ENCODE assay signal across 15 cellular contexts in genomic region chr11:113477321-113477720, GRCh38. TPM values are rescaled to one million over a fixed set of nuclear protein-coding genes. Genes with fewer than 3 reads are reported as not detected.
A peak's percentile ranks its signal among the peaks of the same experiment; 100 is the strongest.
DNase-seq lines count a peak whose midpoint lies in the region; ATAC-seq and TF ChIP-seq lines count a peak whose summit lies in the region.
"Had no signal": no experiment of that assay in that cellular context is flagged by ENCODE, and none has a peak within 500 bp of the region (broad histone marks: within the 10 kb centered on the region; RNA-seq: fewer than 3 reads in every experiment).

No MANE protein-coding gene starts in this region.

- intact Hi-C loops in posterior vena cava (cut with DNase I): no loop called here

- H3K79me2 ChIP-seq in SK-N-SH (ENCODE audit: insufficient read depth): no peaks in the 10 kb centered on the region

- H3K9me2 ChIP-seq in SK-N-SH: no peaks in the 10 kb centered on the region

- no peaks in the 10 kb centered on the region for H3K9me3 Mint-ChIP-seq in activated CD4-positive, alpha-beta memory T cell treated with anti-CD3 and anti-CD28 coated beads, Interleukin-2, amount 10 ng/mL, durations not matched to agents 7 days and 5 days
- H3K9me3 Mint-ChIP-seq: dendritic cell treated with granulocyte-macrophage colony-stimulating factor and Interleukin-4, amounts not matched to agents 40 ng/mL and 50 ng/mL, for 4 days had no signal

- H3K27ac Mint-ChIP-seq in activated CD4-positive, alpha-beta memory T cell treated with anti-CD3 and anti-CD28 coated beads, Interleukin-2, amount 10 ng/mL, durations not matched to agents 7 days and 5 days: no peak overlapping the region
- H3K27ac Mint-ChIP-seq: dendritic cell treated with granulocyte-macrophage colony-stimulating factor and Interleukin-4, amounts not matched to agents 40 ng/mL and 50 ng/mL, for 4 days; HFFc6 had no signal

- peaks cover 8% of the 10 kb centered on the region for H3K4me1 Mint-ChIP-seq in activated CD4-positive, alpha-beta memory T cell treated with anti-CD3 and anti-CD28 coated beads, Interleukin-2, amount 10 ng/mL, durations not matched to agents 7 days and 5 days

- H3K9me3 ChIP-seq in SK-N-SH: no peaks in the 10 kb centered on the region
- H3K9me3 ChIP-seq: tibial artery had no signal

- no peaks in the 10 kb centered on the region for H4K20me1 ChIP-seq in SK-N-SH (ENCODE audit: insufficient read depth)

- POLR2A ChIA-PET in SK-N-SH (lab: Yijun Ruan, JAX): interaction anchor here (1.4 kb wide), 1 partner anchor 114 kb away, joined by 3 read pairs; no protein-coding TSS in a partner anchor
- POLR2A ChIA-PET in activated CD4-positive, alpha-beta memory T cell treated with anti-CD3 and anti-CD28 coated beads, Interleukin-2, amount 10 ng/mL, durations not matched to agents 7 days and 5 days (lab: Charles Lee): no interaction called here

- no peak overlapping the region for H2AFZ ChIP-seq in SK-N-SH (ENCODE audit: low read depth)

- no peaks in the 10 kb centered on the region for H3F3A ChIP-seq in SK-N-SH (replicated peaks; ENCODE audit: insufficient read depth)

- H3K9ac ChIP-seq in SK-N-SH: no peak overlapping the region

- TF ChIP-seq RAD21 in SK-N-SH (IDR thresholded peaks at IDR 0.05; ENCODE audit: low read length): peak; percentile 77

- no peak overlapping the region for H3K4me2 ChIP-seq in SK-N-SH

- no peak for TF ChIP-seq CTCF in SK-N-SH (IDR thresholded peaks at IDR 0.05)
- peak; percentile 34 for TF ChIP-seq CTCF in VCaP (conservative IDR thresholded peaks at IDR 0.05)

- peaks cover 70% of the 10 kb centered on the region for H3K27me3 Mint-ChIP-seq in activated CD4-positive, alpha-beta memory T cell treated with anti-CD3 and anti-CD28 coated beads, Interleukin-2, amount 10 ng/mL, durations not matched to agents 7 days and 5 days

- 22% methylated on average over 4 of the region's 8 CpGs for WGBS in SK-N-SH (ENCODE audit: low lambda C conversion rate)

- peak; percentile 83 for DNase-seq in SK-N-SH
- DNase-seq in NCI-H345 (lab: John Stamatoyannopoulos, UW): peak; percentile 75
- DNase-seq in retina: peak; percentile 51
- no peak for DNase-seq in activated CD4-positive, alpha-beta memory T cell treated with anti-CD3 and anti-CD28 coated beads, Interleukin-2, amount 10 ng/mL, durations not matched to agents 7 days and 5 days
- no peak for DNase-seq in posterior vena cava (ENCODE audit: low spot score)
- no peak for DNase-seq in AML-193 (lab: John Stamatoyannopoulos, UW)
- DNase-seq: DND-41, HFFc6, Karpas-422, small intestine, tibial artery had no signal

- peaks cover 0 to 28% of the 10 kb centered on the region in 2 experiments; a peak in 1 of 4 replicates for H3K4me1 ChIP-seq in SK-N-SH (ENCODE audit: control insufficient read depth in 1 of 2, insufficient read depth in 2 of 2, low read depth in 1 of 2, low read length in 1 of 2)

- no peak overlapping the region for H3K4me3 ChIP-seq in SK-N-SH (ENCODE audit: low read depth in 2 of 2, low read length in 1 of 2)
- H3K4me3 ChIP-seq: tibial artery had no signal

- no peak; the same call in 2 of the 3 replicates for ATAC-seq in SK-N-SH treated with all-trans-retinoic acid at 6 μM for 48 hours

- CTCF ChIA-PET in SK-N-SH (lab: Yijun Ruan, JAX): interaction anchor here (0.6 to 2.0 kb wide), 29 partner anchors 10 to 259 kb away, joined by 3 to 11 read pairs (median 4); partner anchors contain the start of gene TTC12
- CTCF ChIA-PET in activated CD4-positive, alpha-beta memory T cell treated with anti-CD3 and anti-CD28 coated beads, Interleukin-2, amount 10 ng/mL, durations not matched to agents 7 days and 5 days (lab: Charles Lee): no interaction called here

- H3K36me3 ChIP-seq in SK-N-SH (replicated peaks in 1 of 2; ENCODE audit: control insufficient read depth in 1 of 2, insufficient read depth in 2 of 2, low read length in 1 of 2): no peaks in the 10 kb centered on the region
- H3K36me3 ChIP-seq: tibial artery had no signal

- peaks cover 12% of the 10 kb centered on the region; the same call in 1 of the 2 replicates for H3K27me3 ChIP-seq in SK-N-SH (ENCODE audit: insufficient read depth)

- no peak; a peak in 1 of 4 replicates for TF ChIP-seq EP300 in SK-N-SH (IDR thresholded peaks at IDR 0.05; ENCODE audit: borderline replicate concordance in 1 of 2, low read depth in 1 of 2, low read length in 1 of 2)

- no peak overlapping the region; a peak in 1 of 4 replicates for H3K27ac ChIP-seq in SK-N-SH (ENCODE audit: low read depth in 2 of 2, low read length in 1 of 2)
- H3K27ac ChIP-seq in VCaP: no peak overlapping the region
- H3K27ac ChIP-seq: tibial artery had no signal

- H3K36me3 Mint-ChIP-seq in activated CD4-positive, alpha-beta memory T cell treated with anti-CD3 and anti-CD28 coated beads, Interleukin-2, amount 10 ng/mL, durations not matched to agents 7 days and 5 days (ENCODE audit: low read depth): no peaks in the 10 kb centered on the region

- no peak overlapping the region for H3K4me3 Mint-ChIP-seq in activated CD4-positive, alpha-beta memory T cell treated with anti-CD3 and anti-CD28 coated beads, Interleukin-2, amount 10 ng/mL, durations not matched to agents 7 days and 5 days
- H3K4me3 Mint-ChIP-seq: dendritic cell treated with granulocyte-macrophage colony-stimulating factor and Interleukin-4, amounts not matched to agents 40 ng/mL and 50 ng/mL, for 4 days; HFFc6 had no signal

TF ChIP-seq in SK-N-SH, 30 proteins besides CTCF, POLR2A, EP300 and RAD21:
- TF ChIP-seq SMC3 (IDR thresholded peaks at IDR 0.05; ENCODE audit: low read depth, low read length) (peak; percentile 47; the same call in 1 of the 2 replicates), USF2 (IDR thresholded peaks at IDR 0.05; ENCODE audit: borderline replicate concordance, low read depth, low read length) (no peak), ELF1 (IDR thresholded peaks at IDR 0.05) (no peak), TAF1 (IDR thresholded peaks at IDR 0.05; ENCODE audit: borderline replicate concordance, low read depth, low read length) (no peak), MXI1 (IDR thresholded peaks at IDR 0.05; ENCODE audit: low read depth, low read length) (no peak), GATA2 (CRISPR knock-in tag; IDR thresholded peaks at IDR 0.05) (no peak)

TF ChIP-seq in SK-N-SH treated with all-trans-retinoic acid at 6 μM for 48 hours, 23 proteins besides CTCF, POLR2A, EP300 and RAD21:
- TF ChIP-seq PPARA (CRISPR knock-in tag; IDR thresholded peaks at IDR 0.05; ENCODE audit: borderline replicate concordance): no peak
- TF ChIP-seq PATZ1 (CRISPR knock-in tag; IDR thresholded peaks at IDR 0.05; ENCODE audit: borderline replicate concordance): no peak
- TF ChIP-seq ZNF70 (CRISPR knock-in tag; IDR thresholded peaks at IDR 0.05): no peak

RNA-seq across cellular contexts. Expression of gene DRD2, which starts 2.1 kb away (rescaled TPM):
- polyA plus RNA-seq in SK-N-SH (2012; rRNA removed): 0.10 and 0.18 TPM in 2 replicates
- polyA plus RNA-seq in SK-N-SH (2012; cell fraction: cytosol; rRNA removed): 0.06 and 0.39 TPM in 2 replicates
- polyA plus RNA-seq in SK-N-SH (2012; cell fraction: nucleus; rRNA removed): 0.05 and 0.12 TPM in 2 replicates
- under 1 TPM; 0.30 to 0.86 TPM for total RNA-seq in activated CD4-positive, alpha-beta memory T cell treated with anti-CD3 and anti-CD28 coated beads, Interleukin-2, amount 10 ng/mL, durations not matched to agents 7 days and 5 days
- under 1 TPM; 0.29 to 0.51 TPM for total RNA-seq in posterior vena cava
- total RNA-seq: HFFc6, OCI-LY7 had no signal

Comparison
In these comparisons a context has a peak if more than half of its experiments do, and no peak if none do; other contexts are left out.
1. DNase-seq: peak in SK-N-SH (single experiment), NCI-H345 (single experiment) and retina (single experiment); none in activated CD4-positive, alpha-beta memory T cell treated with anti-CD3 and anti-CD28 coated beads, Interleukin-2, amount 10 ng/mL, durations not matched to agents 7 days and 5 days (single experiment), posterior vena cava (single experiment) and AML-193 (0 of 2).